Comparison of ENCODE assay signal across 1 cellular context in the genomic region with DNA sequence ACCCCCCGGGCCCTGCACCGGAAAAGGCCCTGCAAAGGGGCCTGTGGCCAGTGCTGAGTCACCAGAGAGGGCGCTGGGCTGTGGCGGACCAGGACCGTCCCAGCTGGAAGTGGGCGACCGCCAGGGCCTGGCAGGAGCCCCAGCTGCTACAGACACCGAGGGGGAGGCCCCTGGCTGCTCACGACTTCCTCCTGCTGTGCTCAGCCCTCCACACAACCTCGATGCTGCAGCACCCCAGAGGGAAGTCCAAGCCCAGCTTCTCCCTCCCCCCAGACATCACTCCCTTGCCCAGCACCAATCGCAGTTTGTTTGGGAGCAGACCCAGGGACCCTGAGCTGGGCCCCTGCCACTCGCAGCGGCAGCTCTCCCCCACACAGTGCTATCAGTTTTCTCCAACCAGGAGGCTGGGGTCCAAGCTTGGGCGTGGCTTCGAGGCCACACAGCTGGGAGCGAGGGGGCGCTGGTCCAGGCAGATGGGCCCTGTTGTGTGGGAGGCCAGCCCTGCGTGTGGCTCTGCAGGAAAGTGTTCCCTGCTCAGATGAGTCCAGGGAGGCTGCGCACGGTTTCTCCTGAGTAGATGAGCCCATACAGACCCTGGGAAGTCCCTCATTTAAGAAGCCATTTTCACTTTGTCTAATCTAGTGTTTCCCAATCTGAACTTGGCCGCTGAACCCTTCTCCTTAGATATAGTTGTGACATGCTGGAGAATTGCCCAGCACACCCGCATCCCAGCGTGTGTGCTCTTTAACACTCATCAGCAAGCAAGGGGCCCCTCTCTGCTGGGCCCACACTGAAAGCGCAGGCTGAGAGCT.
A peak's percentile ranks its signal among the peaks of the same experiment; 100 is the strongest.
TF ChIP-seq lines count a peak whose summit lies in the region.

No MANE protein-coding gene starts in this region.

TF ChIP-seq in GM12878, 131 proteins besides CTCF, POLR2A, EP300 and RAD21 (continues in another document):
- TF ChIP-seq NR2F1 (conservative IDR thresholded peaks at IDR 0.05) (peak; percentile 18), FOS (IDR thresholded peaks at IDR 0.05; ENCODE audit: borderline replicate concordance, extremely low read depth, insufficient read length) (no peak), IKZF1 (conservative IDR thresholded peaks at IDR 0.05) (peak; percentile 98), NR2C2 (IDR thresholded peaks at IDR 0.05; ENCODE audit: borderline replicate concordance, control insufficient read depth, insufficient read length, low read depth) (no peak), TBL1XR1 (IDR thresholded peaks at IDR 0.05; ENCODE audit: low read depth, low read length) (0 out of 2 replicates have a peak, but pooled peaks have one; percentile 33), BRCA1 (IDR thresholded peaks at IDR 0.05; ENCODE audit: low read depth, low read length) (no peak), POU2F2 (IDR thresholded peaks at IDR 0.05; ENCODE audit: borderline replicate concordance, low read depth, low read length) (no peak), SMAD5 (IDR thresholded peaks at IDR 0.05; ENCODE audit: low read depth) (peak; percentile 71; the same call in 1 of the 2 replicates), PKNOX1 (IDR thresholded peaks at IDR 0.05) (0 out of 2 replicates have a peak, but pooled peaks have one; percentile 23), SP1 (IDR thresholded peaks at IDR 0.05; ENCODE audit: low read depth, low read length) (peak; percentile 80), IRF5 (IDR thresholded peaks at IDR 0.05; ENCODE audit: borderline replicate concordance) (no peak), LARP7 (IDR thresholded peaks at IDR 0.05) (0 out of 2 replicates have a peak, but pooled peaks have one; percentile 28), ZBED1 (IDR thresholded peaks at IDR 0.05; ENCODE audit: borderline replicate concordance) (peak; percentile 49; the same call in 1 of the 2 replicates), SMARCA5 (IDR thresholded peaks at IDR 0.05) (peak; percentile 67), MTA3 (IDR thresholded peaks at IDR 0.05; ENCODE audit: borderline replicate concordance, low read length) (no peak), ZNF384 (IDR thresholded peaks at IDR 0.05; ENCODE audit: borderline replicate concordance, low read depth, low read length) (no peak), IKZF2 (IDR thresholded peaks at IDR 0.05) (peak; percentile 96 to 97), TAF1 (IDR thresholded peaks at IDR 0.05; ENCODE audit: borderline replicate concordance, low read depth, low read length) (peak; percentile 69; the same call in 1 of the 2 replicates), CHD1 (IDR thresholded peaks at IDR 0.05; ENCODE audit: low read depth, low read length) (0 out of 2 replicates have a peak, but pooled peaks have one; percentile 27), SPI1 (IDR thresholded peaks at IDR 0.05; ENCODE audit: borderline replicate concordance, insufficient read depth, low read depth, low read length) (peak; percentile 72), EED (IDR thresholded peaks at IDR 0.05; ENCODE audit: low read depth) (peak; percentile 70), EGR1 (IDR thresholded peaks at IDR 0.05; ENCODE audit: borderline replicate concordance in 1 of 2, low read depth in 2 of 2, low read length in 2 of 2) (peak in 1 of 2 experiments; percentile 59; a peak in 1 of 3 replicates), ZBTB4 (CRISPR knock-in tag; IDR thresholded peaks at IDR 0.05) (no peak), TARDBP (IDR thresholded peaks at IDR 0.05; ENCODE audit: borderline replicate concordance) (peak; percentile 58; the same call in 1 of the 2 replicates), JUNB (IDR thresholded peaks at IDR 0.05) (peak; percentile 59; the same call in 1 of the 2 replicates), USF1 (IDR thresholded peaks at IDR 0.05; ENCODE audit: borderline replicate concordance, extremely low read length, insufficient read depth, low read depth, low read length) (no peak), SMC3 (IDR thresholded peaks at IDR 0.05; ENCODE audit: borderline replicate concordance, low read length) (no peak), REST (IDR thresholded peaks at IDR 0.05; ENCODE audit: low read depth, low read length) (no peak), YY1 (IDR thresholded peaks at IDR 0.05; ENCODE audit: low read depth, low read length) (peak; percentile 59), ZNF687 (IDR thresholded peaks at IDR 0.05) (0 out of 2 replicates have a peak, but pooled peaks have one; percentile 40), DPF2 (IDR thresholded peaks at IDR 0.05) (peak; percentile 15; the same call in 1 of the 2 replicates), POLR2AphosphoS2 (IDR thresholded peaks at IDR 0.05; ENCODE audit: low read depth, low read length) (peak; percentile 19; the same call in 1 of the 2 replicates)
- TF ChIP-seq, protein P1, sequence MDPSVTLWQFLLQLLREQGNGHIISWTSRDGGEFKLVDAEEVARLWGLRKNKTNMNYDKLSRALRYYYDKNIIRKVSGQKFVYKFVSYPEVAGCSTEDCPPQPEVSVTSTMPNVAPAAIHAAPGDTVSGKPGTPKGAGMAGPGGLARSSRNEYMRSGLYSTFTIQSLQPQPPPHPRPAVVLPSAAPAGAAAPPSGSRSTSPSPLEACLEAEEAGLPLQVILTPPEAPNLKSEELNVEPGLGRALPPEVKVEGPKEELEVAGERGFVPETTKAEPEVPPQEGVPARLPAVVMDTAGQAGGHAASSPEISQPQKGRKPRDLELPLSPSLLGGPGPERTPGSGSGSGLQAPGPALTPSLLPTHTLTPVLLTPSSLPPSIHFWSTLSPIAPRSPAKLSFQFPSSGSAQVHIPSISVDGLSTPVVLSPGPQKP (IDR thresholded peaks at IDR 0.05; ENCODE audit: low read depth, low read length): peak; percentile 75; the same call in 1 of the 2 replicates
- TF ChIP-seq, protein P2, sequence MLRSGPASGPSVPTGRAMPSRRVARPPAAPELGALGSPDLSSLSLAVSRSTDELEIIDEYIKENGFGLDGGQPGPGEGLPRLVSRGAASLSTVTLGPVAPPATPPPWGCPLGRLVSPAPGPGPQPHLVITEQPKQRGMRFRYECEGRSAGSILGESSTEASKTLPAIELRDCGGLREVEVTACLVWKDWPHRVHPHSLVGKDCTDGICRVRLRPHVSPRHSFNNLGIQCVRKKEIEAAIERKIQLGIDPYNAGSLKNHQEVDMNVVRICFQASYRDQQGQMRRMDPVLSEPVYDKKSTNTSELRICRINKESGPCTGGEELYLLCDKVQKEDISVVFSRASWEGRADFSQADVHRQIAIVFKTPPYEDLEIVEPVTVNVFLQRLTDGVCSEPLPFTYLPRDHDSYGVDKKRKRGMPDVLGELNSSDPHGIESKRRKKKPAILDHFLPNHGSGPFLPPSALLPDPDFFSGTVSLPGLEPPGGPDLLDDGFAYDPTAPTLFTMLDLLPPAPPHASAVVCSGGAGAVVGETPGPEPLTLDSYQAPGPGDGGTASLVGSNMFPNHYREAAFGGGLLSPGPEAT (IDR thresholded peaks at IDR 0.05; ENCODE audit: low read depth): peak; percentile 76; the same call in 1 of the 2 replicates
